10 cellular contexts compared by ENCODE assay signal in genomic region chr3:122100591-122101491, GRCh38. TPM values are rescaled to one million over a fixed set of nuclear protein-coding genes. Genes with fewer than 3 reads are reported as not detected.
DNase-seq lines count a peak whose midpoint lies in the region; ATAC-seq and TF ChIP-seq lines count a peak whose summit lies in the region.
"Had no signal": no experiment of that assay in that cellular context is flagged by ENCODE, and none has a peak within 500 bp of the region (broad histone marks: within the 10 kb centered on the region; RNA-seq: fewer than 3 reads in every experiment).

No MANE protein-coding gene starts in this region.

- ATAC-seq in GM21390 (IDR thresholded peaks at IDR 0.05; ENCODE audit: unreplicated experiment) (peak; percentile 35), HG03457 (IDR thresholded peaks at IDR 0.05; ENCODE audit: unreplicated experiment) (no peak)

- POLR2A ChIA-PET in GM10248 (lab: Yijun Ruan, JAX) = interaction anchor here (0.8 kb wide), 1 partner anchor 8 kb away, joined by 3 read pairs; no protein-coding TSS in a partner anchor

- H3K18ac ChIP-seq in H9 (ENCODE audit: insufficient read length, low read depth, low read length) = no peak overlapping the region

- WGBS in lower leg skin, 2 donors = 43 to 48% methylated on average over 8 of the region's 8 CpGs
- WGBS in H9 (ENCODE audit: extremely low coverage, insufficient read length, low lambda C conversion rate) = no CpG with 5 or more reads among the region's 8 CpGs

- no peak overlapping the region for H2BK20ac ChIP-seq in H9 (ENCODE audit: low read depth, low read length, poor library complexity, severe bottlenecking)

- no peak overlapping the region for H3K4ac ChIP-seq in H9 (ENCODE audit: low read depth, low read length)

- H3K4me1 ChIP-seq in H9 (ENCODE audit: insufficient read depth, low read length) = no peaks in the 10 kb centered on the region

- CTCF ChIA-PET in GM10248 (lab: Yijun Ruan, JAX) = interaction anchor here (0.7 to 6.4 kb wide), 60 partner anchors 9 to 555 kb away, joined by 3 to 98 read pairs (median 5); partner anchors contain the start of genes CD86, FAM162A, POLQ and WDR5B

- H3K27me3 ChIP-seq in H9 (ENCODE audit: insufficient read depth, low read length) = no peaks in the 10 kb centered on the region

- no peak overlapping the region for H3K14ac ChIP-seq in H9 (ENCODE audit: insufficient read depth, low read length)

- H2BK12ac ChIP-seq in H9 (ENCODE audit: insufficient read length, low read depth, low read length) = no peak overlapping the region

- H2BK120ac ChIP-seq in H9 (ENCODE audit: low read depth, low read length, poor library complexity, severe bottlenecking) = no peak overlapping the region

- no peak overlapping the region for H2BK5ac ChIP-seq in H9 (ENCODE audit: insufficient read length, low read length)

- H4K20me1 ChIP-seq in H9 (ENCODE audit: control insufficient read depth, insufficient read depth, insufficient read length) = no peaks in the 10 kb centered on the region

- H4K5ac ChIP-seq in H9 (ENCODE audit: insufficient read length, low read depth, low read length) = no peak overlapping the region

- no peaks in the 10 kb centered on the region for H3K9me3 Mint-ChIP-seq in H9

- H2AK5ac ChIP-seq in H9 (ENCODE audit: insufficient read length, low read length) = no peak overlapping the region

- peaks cover 0 to 7% of the 10 kb centered on the region in 2 experiments; a peak in 2 of 4 replicates for H3K4me1 Mint-ChIP-seq in H9

- no peak overlapping the region for H4K91ac ChIP-seq in H9 (ENCODE audit: insufficient read length, low read depth, low read length)

- H3K27ac ChIP-seq in H9 (ENCODE audit: insufficient read length, low read depth, low read length) = no peak overlapping the region

- intact Hi-C loops in lower leg skin (cut with DNase I; ENCODE audit: low total_unique reads) = no loop called here

- no peak overlapping the region for H3K4me3 Mint-ChIP-seq in H9

- H2AFZ ChIP-seq in H9 (ENCODE audit: low read length) = no peak overlapping the region

- no peaks in the 10 kb centered on the region for H3K9me3 ChIP-seq in H9 (ENCODE audit: control insufficient read depth, low read depth, low read length)

- H3K56ac ChIP-seq in H9 (ENCODE audit: insufficient read length, low read depth, low read length) = no peak overlapping the region

- H3K27ac Mint-ChIP-seq in H9 = no peak overlapping the region

- H3K9ac ChIP-seq in H9 (ENCODE audit: extremely low read depth, insufficient read length, low read length) = no peak overlapping the region

- no peaks in the 10 kb centered on the region for H3K79me1 ChIP-seq in H9 (ENCODE audit: insufficient read depth, low read depth, low read length, poor library complexity, severe bottlenecking)

- no peaks in the 10 kb centered on the region for H3K79me2 ChIP-seq in H9 (ENCODE audit: insufficient read depth, low read length)

- H3K4me2 ChIP-seq in H9 (ENCODE audit: insufficient read depth, insufficient read length, low read length) = no peak overlapping the region

- H3K23me2 ChIP-seq in H9 (ENCODE audit: insufficient read length, low read depth, low read length, poor library complexity, severe bottlenecking) = no peaks in the 10 kb centered on the region

- no peak overlapping the region for H4K8ac ChIP-seq in H9 (replicated peaks; ENCODE audit: insufficient read length, low read depth, low read length)

- H3K36me3 Mint-ChIP-seq in H9 (ENCODE audit: insufficient read depth in 1 of 3, low read depth in 3 of 3) = no peaks in the 10 kb centered on the region

- no peak overlapping the region for H3T11ph ChIP-seq in H9 (ENCODE audit: low read length)

- TF ChIP-seq CTCF in GM10248 (IDR thresholded peaks at IDR 0.05; ENCODE audit: control extremely low read depth, extremely low read depth, low read depth, missing control alignments) (no peak), lower leg skin (IDR thresholded peaks at IDR 0.05) (no peak), H9 (conservative IDR thresholded peaks at IDR 0.05) (no peak)

- H3K4me3 ChIP-seq in lower leg skin (ENCODE audit: low read depth, poor library complexity, severe bottlenecking) = no peak overlapping the region

- H2BK15ac ChIP-seq in H9 (ENCODE audit: low read depth, low read length) = no peak overlapping the region

- no peak overlapping the region for H3K23ac ChIP-seq in H9 (ENCODE audit: insufficient read length, low read depth, low read length)

- no peak for TF ChIP-seq POLR2A in lower leg skin (IDR thresholded peaks at IDR 0.05)

- no peaks in the 10 kb centered on the region for H3K27me3 Mint-ChIP-seq in H9 (ENCODE audit: low read depth)

- peak; percentile 30 for DNase-seq in GM10248 (ENCODE audit: extremely low spot score)
- DNase-seq in LHCN-M2 (ENCODE audit: low read depth) = peak; percentile 16
- peak; percentile 17 for DNase-seq in fibroblast of peridontal ligament (ENCODE audit: extremely low read depth)
- DNase-seq in amniotic stem cell (lab: John Stamatoyannopoulos, UW) = no peak
- DNase-seq in lower leg skin (ENCODE audit: low spot score in 2 of 2) = no peak
- DNase-seq in H9 = no peak

RNA-seq across cellular contexts. Expression of gene CD86, which starts 45.7 kb away (rescaled TPM):
- total RNA-seq in LHCN-M2 (2014; rRNA removed) (not detected in 2 replicates), lower leg skin (1 to 10 TPM in 3 of 4 donors, under 1 TPM in 1; 0.91 to 3.6 (median 2.7) TPM), H9 (2021) (not detected in 2 replicates)
- not detected for polyA plus RNA-seq in LHCN-M2 (2012)
- total RNA-seq: astrocyte had no signal
- polyA plus RNA-seq: neural cell had no signal

Comparison
In these comparisons a context has a peak if more than half of its experiments do, and no peak if none do; other contexts are left out.
1. DNase-seq: peak in GM10248 (single experiment), LHCN-M2 (single experiment) and fibroblast of peridontal ligament (single experiment); none in amniotic stem cell (single experiment), lower leg skin (0 of 2) and H9 (single experiment).